ENCODE assay signal across 8 cellular contexts in the genomic region with DNA sequence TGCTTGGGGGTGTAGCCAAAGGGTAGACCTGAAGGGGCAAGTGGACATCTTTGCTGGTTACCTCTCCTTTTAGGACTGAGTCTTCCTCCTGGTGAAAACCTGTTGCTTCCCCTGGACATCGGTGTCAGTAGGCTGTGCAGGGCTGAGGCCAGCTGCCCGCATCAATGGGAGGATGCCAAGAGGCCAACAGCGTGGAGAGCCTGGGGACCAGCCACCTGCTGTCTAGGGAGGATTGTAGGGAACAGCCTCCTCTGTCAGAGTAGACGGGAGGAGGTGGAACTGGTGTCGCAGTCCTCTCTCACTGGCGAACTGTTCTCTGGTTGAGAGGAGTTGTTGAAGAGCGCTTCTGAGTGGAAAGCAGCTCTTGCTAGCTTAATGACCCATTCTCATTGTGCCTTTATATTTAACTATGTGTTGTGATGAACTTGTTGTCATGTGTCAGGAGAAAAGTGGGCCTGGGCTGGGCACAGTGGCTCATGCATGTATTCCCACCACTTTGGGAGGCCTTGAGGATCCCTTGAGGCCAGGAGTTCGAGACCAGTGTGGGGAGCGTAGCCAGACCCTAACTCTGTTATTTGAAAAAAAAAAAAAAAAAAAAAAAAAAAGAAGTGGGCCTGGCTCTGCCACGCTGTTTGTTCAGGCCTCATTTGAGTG. TPM values are rescaled to one million over a fixed set of nuclear protein-coding genes. Genes with fewer than 3 reads are reported as not detected.
DNase-seq lines count a peak whose midpoint lies in the region; ATAC-seq, FAIRE-seq and TF ChIP-seq lines count a peak whose summit lies in the region.

No MANE protein-coding gene starts in this region.

- H3K27me3 ChIP-seq in H1 (replicated peaks in 1 of 4; ENCODE audit: control insufficient read depth in 3 of 4, extremely low read depth in 1 of 4, insufficient read depth in 3 of 4, low read length in 3 of 4) (peaks cover 2 to 11% (median 8%) of the 10 kb centered on the region in 4 experiments; a peak in 4 of 7 replicates), neuronal stem cell (ENCODE audit: control insufficient read depth in 3 of 3, insufficient read depth in 3 of 3, low read depth in 1 of 3, low read length in 3 of 3) (no peaks in the 10 kb centered on the region)

- H3K4ac ChIP-seq in H1 (replicated peaks; ENCODE audit: insufficient read length, low read depth, low read length): no peak overlapping the region
- H3K4ac ChIP-seq in neuronal stem cell (ENCODE audit: low read length): no peak overlapping the region

- peaks cover 3 to 8% (median 5%) of the 10 kb centered on the region in 4 experiments; a peak in 5 of 8 replicates for H3K36me3 ChIP-seq in H1 (ENCODE audit: control insufficient read depth in 2 of 4, insufficient read depth in 4 of 4, low read length in 3 of 4)
- H3K36me3 ChIP-seq in neuronal stem cell (replicated peaks in 1 of 2; ENCODE audit: control insufficient read depth in 2 of 2, insufficient read depth in 2 of 2, low read length in 2 of 2): peaks cover 8 to 38% of the 10 kb centered on the region in 2 donors

- no peak for FAIRE-seq in H1 (lab: Jason Lieb, UNC)

- no peak for TF ChIP-seq POLR2A in H1 (IDR thresholded peaks at IDR 0.05; ENCODE audit: control extremely low read depth in 1 of 2, low read depth in 2 of 2, low read length in 2 of 2)

- 94% methylated on average over 9 of the region's 10 CpGs; no CpG with 5 or more reads in 1 of the 2 experiments for WGBS in H1 (ENCODE audit: extremely low coverage in 1 of 2, insufficient coverage in 1 of 2, insufficient read length in 1 of 2, insufficient replicate concordance in 2 of 2, low coverage in 1 of 2, low lambda C conversion rate in 2 of 2, missing lambda C conversion rate in 1 of 2), 2 experiments
- WGBS in neuronal stem cell (ENCODE audit: extremely low coverage in 2 of 2, insufficient read length in 2 of 2, insufficient replicate concordance in 1 of 2), 2 donors: no CpG with 5 or more reads among the region's 10 CpGs

- H3K9ac ChIP-seq in H1 (replicated peaks in 1 of 4; ENCODE audit: extremely low read depth in 1 of 4, low read depth in 3 of 4, low read length in 3 of 4): no peak overlapping the region; a peak in 1 of 7 replicates
- H3K9ac ChIP-seq in neuronal stem cell (ENCODE audit: low read depth, low read length, poor library complexity): no peak overlapping the region

- DNase-seq in COLO668 (lab: John Stamatoyannopoulos, UW; ENCODE audit: unreplicated experiment) (peak; percentile 7), NCI-H510A (lab: John Stamatoyannopoulos, UW) (peak; percentile 83), H1 (ENCODE audit: low read depth in 1 of 2, low spot score in 2 of 2) (no peak), neuronal stem cell (ENCODE audit: low spot score) (no peak), mucosa of gallbladder (ENCODE audit: low spot score) (no peak), activated gamma-delta T cell (lab: John Stamatoyannopoulos, UW) (no peak)

- no peak overlapping the region for H4K5ac ChIP-seq in H1 (ENCODE audit: insufficient read length, low read depth, low read length)

- no peak overlapping the region for H2BK15ac ChIP-seq in H1 (ENCODE audit: low read length)
- no peak overlapping the region for H2BK15ac ChIP-seq in neuronal stem cell (ENCODE audit: low read length)

- no peak for TF ChIP-seq EP300 in H1 (IDR thresholded peaks at IDR 0.05; ENCODE audit: borderline replicate concordance in 1 of 2, low read depth in 2 of 2, low read length in 2 of 2)

- no peak for TF ChIP-seq RAD21 in H1 (IDR thresholded peaks at IDR 0.05 in 1 of 2, conservative IDR thresholded peaks at IDR 0.05 in 1 of 2; ENCODE audit: low read depth in 2 of 2, low read length in 2 of 2)

- ATAC-seq in HG02884 (IDR thresholded peaks at IDR 0.05; ENCODE audit: unreplicated experiment) (no peak), HG03354 (IDR thresholded peaks at IDR 0.05; ENCODE audit: poor library complexity, severe bottlenecking, unreplicated experiment) (no peak)

- H2AK5ac ChIP-seq in H1 (ENCODE audit: low read depth, low read length) (no peak overlapping the region), neuronal stem cell (ENCODE audit: low read depth, low read length) (no peak overlapping the region)

- H3K4me3 ChIP-seq in H1 (ENCODE audit: extremely low read depth in 1 of 4, insufficient read depth in 2 of 4, low read depth in 3 of 4, low read length in 4 of 4) (peak overlapping the region in 2 of 4 experiments; percentile 71 to 90; a peak in 4 of 8 replicates), neuronal stem cell (ENCODE audit: low read length in 2 of 2) (peak overlapping the region in 1 of 2 donors; percentile 78)

- H3K79me2 ChIP-seq in H1 (ENCODE audit: control insufficient read depth in 1 of 2, insufficient read depth in 2 of 2, low read length in 2 of 2): peaks cover 0 to 19% of the 10 kb centered on the region in 2 experiments; a peak in 3 of 4 replicates

- peaks cover 14% of the 10 kb centered on the region for H3K23me2 ChIP-seq in H1 (ENCODE audit: low read depth, low read length)

- H2BK120ac ChIP-seq in H1 (replicated peaks; ENCODE audit: low read depth, low read length) (no peak overlapping the region), neuronal stem cell (ENCODE audit: low read depth, low read length) (no peak overlapping the region)

- H4K8ac ChIP-seq in H1 (ENCODE audit: extremely low read depth, insufficient read depth, low read length) (no peak overlapping the region), neuronal stem cell (ENCODE audit: low read depth, low read length) (no peak overlapping the region)

- CTCF ChIA-PET in H1 (lab: Charles Lee; ENCODE audit: partially characterized antibody): interaction anchor here (0.7 to 16.5 kb wide), 13 partner anchors 8 to 172 kb away, joined by 3 to 182 read pairs (median 6); no protein-coding TSS in a partner anchor

- H3K23ac ChIP-seq in H1 (ENCODE audit: insufficient read length): no peak overlapping the region
- no peak overlapping the region for H3K23ac ChIP-seq in neuronal stem cell (ENCODE audit: low read depth, low read length, poor library complexity)

- POLR2A ChIA-PET in H1 (lab: Charles Lee; ENCODE audit: partially characterized antibody): interaction anchor here (1.2 to 2.1 kb wide), 4 partner anchors 8 to 139 kb away, joined by 3 to 4 read pairs (median 4); a partner anchor contains a TSS

- peaks cover 0 to 10% (median 3%) of the 10 kb centered on the region in 4 experiments; a peak in 4 of 7 replicates for H3K4me1 ChIP-seq in H1 (replicated peaks in 1 of 4; ENCODE audit: control insufficient read depth in 3 of 4, insufficient read depth in 4 of 4, low read length in 3 of 4)
- H3K4me1 ChIP-seq in neuronal stem cell (ENCODE audit: control insufficient read depth in 2 of 2, insufficient read depth in 1 of 2, low read depth in 1 of 2, low read length in 2 of 2): peaks cover 0 to 9% of the 10 kb centered on the region in 2 donors

- peak overlapping the region; percentile 88 to 90 for H3K4me2 ChIP-seq in H1 (ENCODE audit: insufficient read depth in 1 of 2, low read depth in 2 of 2, low read length in 2 of 2)
- peak overlapping the region; percentile 88 for H3K4me2 ChIP-seq in neuronal stem cell (ENCODE audit: insufficient read depth, low read length, poor library complexity, severe bottlenecking)

- H3K9me3 ChIP-seq in H1 (ENCODE audit: insufficient read depth in 2 of 2, low read depth in 1 of 2, low read length in 1 of 2) (no peaks in the 10 kb centered on the region), neuronal stem cell (replicated peaks in 1 of 2; ENCODE audit: control insufficient read depth in 2 of 2, insufficient read depth in 1 of 2, low read depth in 1 of 2, low read length in 2 of 2) (no peaks in the 10 kb centered on the region)

- H3K79me1 ChIP-seq in H1 (ENCODE audit: low read depth, low read length): no peaks in the 10 kb centered on the region; the same call in 1 of the 2 replicates
- peaks cover 6% of the 10 kb centered on the region for H3K79me1 ChIP-seq in neuronal stem cell (ENCODE audit: low read depth, low read length)

- H2BK20ac ChIP-seq in H1 (ENCODE audit: low read length): no peak overlapping the region

- TF ChIP-seq CTCF in H1 (IDR thresholded peaks at IDR 0.05; ENCODE audit: control extremely low read depth in 1 of 3, insufficient read depth in 1 of 3, low read depth in 1 of 3, low read length in 3 of 3): no peak

- no peak overlapping the region for H3K27ac ChIP-seq in H1 (ENCODE audit: low read depth, low read length)
- H3K27ac ChIP-seq in neuronal stem cell (replicated peaks; ENCODE audit: low read length): no peak overlapping the region

- peaks cover 11 to 30% of the 10 kb centered on the region in 2 experiments for H4K20me1 ChIP-seq in H1 (replicated peaks in 1 of 2; ENCODE audit: control insufficient read depth in 1 of 2, insufficient read depth in 2 of 2, low read length in 2 of 2)

- H3K18ac ChIP-seq in H1 (ENCODE audit: extremely low read depth, low read length) (no peak overlapping the region), neuronal stem cell (ENCODE audit: low read length) (no peak overlapping the region)

- H2BK5ac ChIP-seq in H1 (ENCODE audit: low read depth, low read length): no peak overlapping the region
- H2BK5ac ChIP-seq in neuronal stem cell (ENCODE audit: low read length): no peak overlapping the region

- H4K91ac ChIP-seq in H1 (replicated peaks; ENCODE audit: insufficient read length, low read length) (no peak overlapping the region), neuronal stem cell (ENCODE audit: low read depth, low read length, poor library complexity) (no peak overlapping the region)

- no peak overlapping the region for H3K14ac ChIP-seq in H1 (ENCODE audit: insufficient read length)
- H3K14ac ChIP-seq in neuronal stem cell (ENCODE audit: low read length): no peak overlapping the region

- H2BK12ac ChIP-seq in H1 (ENCODE audit: low read depth, low read length) (no peak overlapping the region), neuronal stem cell (ENCODE audit: low read length) (no peak overlapping the region)

- H3K56ac ChIP-seq in H1 (replicated peaks; ENCODE audit: insufficient read length, low read depth, low read length): no peak overlapping the region

- no peak overlapping the region for H2AFZ ChIP-seq in H1 (ENCODE audit: low read length)
- no peak overlapping the region for H2AFZ ChIP-seq in neuronal stem cell (ENCODE audit: low read length)

RNA-seq across cellular contexts. Expression of a gene that starts 1.8 kb away (rescaled TPM):
- total RNA-seq in H1 (2021; fragmentation: NEBNext Ultra II Directional; extraction: Animal tissue kit (Norgen Biotek cat#: 25700)): 9.4 and 10.8 TPM in 2 replicates
- polyA plus RNA-seq in H1 (2011; rRNA removed): 7.0 and 7.1 TPM in 2 replicates
- 4.8 TPM for polyA plus RNA-seq in H1 (2011; cell fraction: cytosol; rRNA removed)
- polyA plus RNA-seq in H1 (2011; cell fraction: nucleus; rRNA removed): 7.2 TPM
- 8.7 to 11.0 TPM (median 9.7 TPM) in 4 replicates for polyA plus RNA-seq in H1 (2012, experiment 1 of 2)
- polyA plus RNA-seq in H1 (2012, experiment 2 of 2): 10.4 TPM
- 3.7 TPM for polyA plus RNA-seq in H1 (2013, experiment 1 of 2)
- 3.9 TPM for polyA plus RNA-seq in H1 (2013, experiment 2 of 2)
- polyA minus RNA-seq in H1 (2011; rRNA and poly(A)+ RNA removed): 9.5 and 11.9 TPM in 2 replicates
- 6.4 TPM for polyA minus RNA-seq in H1 (2011; cell fraction: cytosol; rRNA and poly(A)+ RNA removed)
- 7.4 TPM for polyA minus RNA-seq in H1 (2011; cell fraction: nucleus; rRNA and poly(A)+ RNA removed)
- polyA plus RNA-seq in neuronal stem cell (2013, experiment 1 of 2): 15.6 TPM
- 15.2 TPM for polyA plus RNA-seq in neuronal stem cell (2013, experiment 2 of 2)
- 18.3 TPM for total RNA-seq in mucosa of gallbladder

RNA-seq across cellular contexts. Expression of a gene that starts 3.1 kb away (rescaled TPM):
- 86.3 and 88.0 TPM in 2 replicates for total RNA-seq in H1 (2021; fragmentation: NEBNext Ultra II Directional; extraction: Animal tissue kit (Norgen Biotek cat#: 25700))
- 78.6 and 79.7 TPM in 2 replicates for polyA plus RNA-seq in H1 (2011; rRNA removed)
- polyA plus RNA-seq in H1 (2011; cell fraction: cytosol; rRNA removed): 82.7 TPM
- polyA plus RNA-seq in H1 (2011; cell fraction: nucleus; rRNA removed): 137 TPM
- 70.2 to 86.1 TPM (median 80.4 TPM) in 4 replicates for polyA plus RNA-seq in H1 (2012, experiment 1 of 2)
- 89.0 TPM for polyA plus RNA-seq in H1 (2012, experiment 2 of 2)
- 46.5 TPM for polyA plus RNA-seq in H1 (2013, experiment 1 of 2)
- 47.5 TPM for polyA plus RNA-seq in H1 (2013, experiment 2 of 2)
- 141 and 153 TPM in 2 replicates for polyA minus RNA-seq in H1 (2011; rRNA and poly(A)+ RNA removed)
- polyA minus RNA-seq in H1 (2011; cell fraction: cytosol; rRNA and poly(A)+ RNA removed): 62.0 TPM
- 56.7 TPM for polyA minus RNA-seq in H1 (2011; cell fraction: nucleus; rRNA and poly(A)+ RNA removed)
- polyA plus RNA-seq in neuronal stem cell (2013, experiment 1 of 2): 68.5 TPM
- polyA plus RNA-seq in neuronal stem cell (2013, experiment 2 of 2): 66.5 TPM
- total RNA-seq in mucosa of gallbladder: 96.4 TPM

RNA-seq across cellular contexts. Expression of a gene that starts 54.2 kb away (rescaled TPM):
- total RNA-seq in H1 (2021; fragmentation: NEBNext Ultra II Directional; extraction: Animal tissue kit (Norgen Biotek cat#: 25700)): 0.34 and 0.44 TPM in 2 replicates
- polyA plus RNA-seq in H1 (2011; rRNA removed): 0.48 and 0.80 TPM in 2 replicates
- polyA plus RNA-seq in H1 (2011; cell fraction: cytosol; rRNA removed): 0.41 TPM
- polyA plus RNA-seq in H1 (2011; cell fraction: nucleus; rRNA removed): 0.40 TPM
- polyA plus RNA-seq in H1 (2012, experiment 1 of 2): 1.8 to 2.5 TPM (median 2.2 TPM) in 4 replicates
- polyA plus RNA-seq in H1 (2012, experiment 2 of 2): 0.34 TPM
- polyA plus RNA-seq in H1 (2013, experiment 1 of 2): 0.32 TPM
- 0.35 TPM for polyA plus RNA-seq in H1 (2013, experiment 2 of 2)
- polyA minus RNA-seq in H1 (2011; rRNA and poly(A)+ RNA removed): 0.49 and 0.76 TPM in 2 replicates
- not detected for polyA minus RNA-seq in H1 (2011; cell fraction: cytosol; rRNA and poly(A)+ RNA removed)
- not detected for polyA minus RNA-seq in H1 (2011; cell fraction: nucleus; rRNA and poly(A)+ RNA removed)
- polyA plus RNA-seq in neuronal stem cell (2013, experiment 1 of 2): 0.10 TPM
- polyA plus RNA-seq in neuronal stem cell (2013, experiment 2 of 2): 0.18 TPM
- total RNA-seq in mucosa of gallbladder: 0.46 TPM

Comparison
In these comparisons a context has a peak if more than half of its experiments do, and no peak if none do; other contexts are left out.
1. DNase-seq: peak in COLO668 (single experiment) and NCI-H510A (single experiment); none in H1 (0 of 2), neuronal stem cell (single experiment), mucosa of gallbladder (single experiment) and activated gamma-delta T cell (single experiment).